ENCODE assay signal across 17 cellular contexts in genomic region chr4:7754565-7755262, GRCh38.
"Had no signal": no experiment of that assay in that cellular context is flagged by ENCODE, and none has a peak within 500 bp of the region (broad histone marks: within the 10 kb centered on the region; RNA-seq: fewer than 3 reads in every experiment).

No MANE protein-coding gene starts in this region.

- H3K27ac ChIP-seq: ascending aorta, breast epithelium, left ventricle myocardium inferior, transverse colon had no signal

- H3K4me3 Mint-ChIP-seq: activated T-helper 17 cell treated with anti-CD3 and anti-CD28 coated beads, Interleukin-2, amount 50 U/mL, for 72 hours; natural killer cell had no signal

- H3K27me3 Mint-ChIP-seq: activated T-helper 17 cell treated with anti-CD3 and anti-CD28 coated beads, Interleukin-2, amount 50 U/mL, for 72 hours had no signal

- H3K4me1 ChIP-seq: ascending aorta, breast epithelium had no signal

- H3K4me3 ChIP-seq: ascending aorta, breast epithelium, left ventricle myocardium inferior, transverse colon had no signal

- DNase-seq: activated CD4-positive, alpha-beta T cell treated with anti-CD3 and anti-CD28 coated beads, Interleukin-2, amount 50 U/mL, for 1 hour; activated naive CD4-positive, alpha-beta T cell treated with Interleukin-2 at 50 U/mL for 16 hours; hippocampal formation; left ventricle myocardium inferior; mesenchymal stem cell; natural killer cell; nucleus accumbens; retina; stimulated activated CD4-positive, alpha-beta T cell treated with anti-CD3 and anti-CD28 coated beads, Interleukin-4, amount 100 ng/mL, for 24 hours; stimulated activated naive CD4-positive, alpha-beta T cell treated with Interleukin-2 at 50 U/mL for 16 hours; substantia nigra; T-helper 9 cell; transverse colon had no signal

- H3K36me3 ChIP-seq: breast epithelium, left ventricle myocardium inferior, transverse colon had no signal

- H3K9me3 Mint-ChIP-seq: activated T-helper 17 cell treated with anti-CD3 and anti-CD28 coated beads, Interleukin-2, amount 50 U/mL, for 72 hours; natural killer cell had no signal

- H3K27ac Mint-ChIP-seq: activated T-helper 17 cell treated with anti-CD3 and anti-CD28 coated beads, Interleukin-2, amount 50 U/mL, for 72 hours; natural killer cell had no signal

- H3K27me3 ChIP-seq: ascending aorta, breast epithelium, transverse colon had no signal

- H3K36me3 Mint-ChIP-seq: natural killer cell had no signal

- ATAC-seq: activated T-helper 17 cell treated with anti-CD3 and anti-CD28 coated beads, Interleukin-2, amount 50 U/mL, for 72 hours; esophagus mucosa; natural killer cell had no signal

- H3K9me3 ChIP-seq: ascending aorta, breast epithelium, left ventricle myocardium inferior, transverse colon had no signal
